8 cellular contexts compared by ENCODE assay signal in genomic region chr20:47677314-47678129, GRCh38.
DNase-seq lines count a peak whose midpoint lies in the region; ATAC-seq, FAIRE-seq and TF ChIP-seq lines count a peak whose summit lies in the region.

No MANE protein-coding gene starts in this region.

- peaks cover 8% of the 10 kb centered on the region for H3K36me3 Mint-ChIP-seq in Caco-2 (ENCODE audit: insufficient read depth, unreplicated experiment)
- H3K36me3 Mint-ChIP-seq in activated T-helper 2 cell treated with anti-CD3 and anti-CD28 coated beads, Interferon-gamma antibody, Interleukin-2, Interleukin-4, amounts not matched to agents 10 μg/mL and 5 μg/mL and 100 μg/mL, durations not matched to agents 14 hours and 24 hours and 36 hours (ENCODE audit: low read depth), result no peaks in the 10 kb centered on the region

- BruUV-seq in Caco-2 (replicated peaks; lab: Mats Ljungman, UMichigan), result no TSS peak

- H3K27me3 Mint-ChIP-seq in Caco-2 (ENCODE audit: insufficient read depth, unreplicated experiment), result no peaks in the 10 kb centered on the region
- no peaks in the 10 kb centered on the region for H3K27me3 Mint-ChIP-seq in activated T-helper 2 cell treated with anti-CD3 and anti-CD28 coated beads, Interferon-gamma antibody, Interleukin-2, Interleukin-4, amounts not matched to agents 10 μg/mL and 5 μg/mL and 100 μg/mL, durations not matched to agents 14 hours and 24 hours and 36 hours (ENCODE audit: low read depth)

- DNase-seq in Caco-2, result peak; percentile 87 to 93
- DNase-seq in HTR-8/SVneo (ENCODE audit: insufficient read length, low spot score), result peak; percentile 88
- peak; percentile 36 for DNase-seq in RPMI7951 (ENCODE audit: low read depth)
- peak; percentile 42 for DNase-seq in activated T-helper 2 cell treated with anti-CD3 and anti-CD28 coated beads, Interferon-gamma antibody, Interleukin-2, Interleukin-4, amounts not matched to agents 10 μg/mL and 5 μg/mL and 100 μg/mL, durations not matched to agents 14 hours and 24 hours and 36 hours (ENCODE audit: low spot score)
- peak; percentile 42 for DNase-seq in left cardiac atrium
- peak; percentile 22 to 47 for DNase-seq in stimulated activated CD4-positive, alpha-beta T cell treated with anti-CD3 and anti-CD28 coated beads, Interleukin-12 subunit alpha, Interleukin-12 subunit beta, amount 100 ng/mL, for 24 hours (ENCODE audit: low read depth in 2 of 2)

- H3K4me1 Mint-ChIP-seq in Caco-2 (ENCODE audit: low read depth, unreplicated experiment), result no peaks in the 10 kb centered on the region
- no peaks in the 10 kb centered on the region for H3K4me1 Mint-ChIP-seq in activated T-helper 2 cell treated with anti-CD3 and anti-CD28 coated beads, Interferon-gamma antibody, Interleukin-2, Interleukin-4, amounts not matched to agents 10 μg/mL and 5 μg/mL and 100 μg/mL, durations not matched to agents 14 hours and 24 hours and 36 hours (ENCODE audit: low read depth)

- H3K36me3 ChIP-seq in Caco-2 (ENCODE audit: control insufficient read depth, insufficient read depth, low read length), result no peaks in the 10 kb centered on the region

- no peak overlapping the region for H3K4me3 ChIP-seq in Caco-2 (ENCODE audit: low read depth, low read length)

- no peaks in the 10 kb centered on the region for H3K27me3 ChIP-seq in Caco-2 (replicated peaks; ENCODE audit: control insufficient read depth, insufficient read depth, low read length)

- H3K9me3 ChIP-seq in Caco-2, result no peaks in the 10 kb centered on the region

- POLR2A ChIA-PET in Caco-2 (lab: Charles Lee), result interaction anchor here (0.5 kb wide), 1 partner anchor 238 kb away, joined by 3 read pairs; no protein-coding TSS in a partner anchor

- peaks cover 27% of the 10 kb centered on the region for H3K4me1 ChIP-seq in Caco-2

- CTCF ChIA-PET in Caco-2 (lab: Charles Lee), result interaction anchor here (0.6 to 4.3 kb wide), 13 partner anchors 14 to 943 kb away, joined by 3 to 33 read pairs (median 4); no protein-coding TSS in a partner anchor

- peak; percentile 99 to 100 for TF ChIP-seq CTCF in Caco-2 (IDR thresholded peaks at IDR 0.05; ENCODE audit: insufficient read depth in 1 of 2, low read depth in 1 of 2, low read length in 1 of 2, severe bottlenecking in 1 of 2, unreplicated experiment in 1 of 2)

- intact Hi-C loops in Caco-2 (cut with micrococcal nuclease; ENCODE audit: unreplicated experiment), result loop anchor here (1.0 kb wide), 4 partner anchors 35 to 944 kb away; no protein-coding TSS in a partner anchor
- intact Hi-C loops in activated T-helper 2 cell treated with anti-CD3 and anti-CD28 coated beads, Interferon-gamma antibody, Interleukin-2, Interleukin-4, amounts not matched to agents 10 μg/mL and 5 μg/mL and 100 μg/mL, durations not matched to agents 14 hours and 24 hours and 36 hours (cut with micrococcal nuclease), result loop anchor here (1.0 kb wide), 1 partner anchor 944 kb away; no protein-coding TSS in a partner anchor
- intact Hi-C loops in left cardiac atrium (cut with DNase I), result loop anchor here (5.0 to 10.0 kb wide), 2 partner anchors 97 to 945 kb away; no protein-coding TSS in a partner anchor

- H3K27ac Mint-ChIP-seq in Caco-2 (ENCODE audit: unreplicated experiment), result peak overlapping the region; percentile 31
- H3K27ac Mint-ChIP-seq in activated T-helper 2 cell treated with anti-CD3 and anti-CD28 coated beads, Interferon-gamma antibody, Interleukin-2, Interleukin-4, amounts not matched to agents 10 μg/mL and 5 μg/mL and 100 μg/mL, durations not matched to agents 14 hours and 24 hours and 36 hours, result no peak overlapping the region

- peak; percentile 95 for FAIRE-seq in HTR-8/SVneo (lab: Jason Lieb, UNC)

- H3K4me3 Mint-ChIP-seq in Caco-2 (ENCODE audit: unreplicated experiment), result no peak overlapping the region
- no peak overlapping the region for H3K4me3 Mint-ChIP-seq in activated T-helper 2 cell treated with anti-CD3 and anti-CD28 coated beads, Interferon-gamma antibody, Interleukin-2, Interleukin-4, amounts not matched to agents 10 μg/mL and 5 μg/mL and 100 μg/mL, durations not matched to agents 14 hours and 24 hours and 36 hours (ENCODE audit: low read depth)

- ATAC-seq in left cardiac atrium, result peak in 1 of 2 donors; percentile 24
- ATAC-seq in HG02763 (IDR thresholded peaks at IDR 0.05; ENCODE audit: unreplicated experiment), result no peak
- ATAC-seq in HG02678 (IDR thresholded peaks at IDR 0.05; ENCODE audit: unreplicated experiment), result no peak

- H3K9me3 Mint-ChIP-seq in Caco-2 (ENCODE audit: unreplicated experiment), result no peaks in the 10 kb centered on the region
- H3K9me3 Mint-ChIP-seq in activated T-helper 2 cell treated with anti-CD3 and anti-CD28 coated beads, Interferon-gamma antibody, Interleukin-2, Interleukin-4, amounts not matched to agents 10 μg/mL and 5 μg/mL and 100 μg/mL, durations not matched to agents 14 hours and 24 hours and 36 hours, result no peaks in the 10 kb centered on the region

Comparison
In these comparisons a context has a peak if more than half of its experiments do, and no peak if none do; other contexts are left out.
1. DNase-seq: peak in every context shown above with its lines; median percentile 90 in Caco-2; 88 in HTR-8/SVneo; 42 in activated T-helper 2 cell treated with anti-CD3 and anti-CD28 coated beads, Interferon-gamma antibody, Interleukin-2, Interleukin-4, amounts not matched to agents 10 μg/mL and 5 μg/mL and 100 μg/mL, durations not matched to agents 14 hours and 24 hours and 36 hours; 42 in left cardiac atrium; 36 in RPMI7951; 34 in stimulated activated CD4-positive, alpha-beta T cell treated with anti-CD3 and anti-CD28 coated beads, Interleukin-12 subunit alpha, Interleukin-12 subunit beta, amount 100 ng/mL, for 24 hours.